1 cellular context compared by ENCODE assay signal in genomic region chr11:73999581-74000306, GRCh38.
TF ChIP-seq lines count a peak whose summit lies in the region.

No MANE protein-coding gene starts in this region.

TF ChIP-seq in WTC11, 78 proteins besides CTCF, POLR2A, EP300 and RAD21 (continued from another document):
- TF ChIP-seq AFF4 (CRISPR knock-in tag; IDR thresholded peaks at IDR 0.05; ENCODE audit: borderline replicate concordance) (no peak), GABPB1 (CRISPR knock-in tag; IDR thresholded peaks at IDR 0.05) (no peak), NFATC4 (CRISPR knock-in tag; IDR thresholded peaks at IDR 0.05) (no peak), ZNF121 (CRISPR knock-in tag; IDR thresholded peaks at IDR 0.05) (no peak), NR1H2 (CRISPR knock-in tag; IDR thresholded peaks at IDR 0.05) (no peak)
TF ChIP-seq in WTC11: peak in this region for 0.
